ENCODE assay signal across 1 cellular context in the genomic region with DNA sequence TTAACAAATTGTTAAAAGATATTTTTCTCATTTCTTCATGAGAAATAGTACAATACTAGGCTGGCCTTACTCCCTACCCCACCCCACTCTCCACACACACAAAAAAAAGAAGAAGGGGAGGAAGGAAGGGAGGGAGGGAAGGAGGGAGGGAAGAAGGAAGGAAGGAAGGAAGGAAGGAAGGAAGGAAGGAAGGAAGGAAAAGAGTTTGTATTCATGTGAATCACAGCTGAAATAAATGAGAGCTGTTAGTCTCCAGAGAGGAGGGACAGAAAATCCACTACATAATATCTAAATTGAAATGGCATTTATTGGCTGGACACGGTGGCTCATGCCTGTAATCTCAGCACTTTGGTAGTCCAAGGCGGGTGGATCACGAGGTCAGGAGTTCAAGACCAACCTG.
TF ChIP-seq lines count a peak whose summit lies in the region.

No MANE protein-coding gene starts in this region.

TF ChIP-seq in IMR-90, 13 proteins besides CTCF, POLR2A, EP300 and RAD21:
- TF ChIP-seq SMC3 (IDR thresholded peaks at IDR 0.05; ENCODE audit: low read depth, low read length) (no peak), MAFK (IDR thresholded peaks at IDR 0.05; ENCODE audit: low read depth, low read length) (no peak), CHD1 (IDR thresholded peaks at IDR 0.05; ENCODE audit: low read depth, low read length) (no peak), BHLHE40 (IDR thresholded peaks at IDR 0.05; ENCODE audit: low read depth, low read length) (no peak), FOS (IDR thresholded peaks at IDR 0.05; ENCODE audit: low read depth, low read length) (no peak), RCOR1 (IDR thresholded peaks at IDR 0.05; ENCODE audit: insufficient replicate concordance, low read length) (no peak), MAZ (IDR thresholded peaks at IDR 0.05; ENCODE audit: borderline replicate concordance, low read depth, low read length) (no peak), MXI1 (IDR thresholded peaks at IDR 0.05; ENCODE audit: borderline replicate concordance, low read depth, low read length) (no peak), RFX5 (IDR thresholded peaks at IDR 0.05; ENCODE audit: low read depth, low read length) (no peak), NFE2L2 (IDR thresholded peaks at IDR 0.05; ENCODE audit: low read depth, low read length) (no peak), CEBPB (IDR thresholded peaks at IDR 0.05; ENCODE audit: low read depth, low read length) (no peak)
- TF ChIP-seq, protein P1, sequence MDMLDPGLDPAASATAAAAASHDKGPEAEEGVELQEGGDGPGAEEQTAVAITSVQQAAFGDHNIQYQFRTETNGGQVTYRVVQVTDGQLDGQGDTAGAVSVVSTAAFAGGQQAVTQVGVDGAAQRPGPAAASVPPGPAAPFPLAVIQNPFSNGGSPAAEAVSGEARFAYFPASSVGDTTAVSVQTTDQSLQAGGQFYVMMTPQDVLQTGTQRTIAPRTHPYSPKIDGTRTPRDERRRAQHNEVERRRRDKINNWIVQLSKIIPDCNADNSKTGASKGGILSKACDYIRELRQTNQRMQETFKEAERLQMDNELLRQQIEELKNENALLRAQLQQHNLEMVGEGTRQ (IDR thresholded peaks at IDR 0.05; ENCODE audit: low read depth, low read length): no peak
- TF ChIP-seq, protein P2, sequence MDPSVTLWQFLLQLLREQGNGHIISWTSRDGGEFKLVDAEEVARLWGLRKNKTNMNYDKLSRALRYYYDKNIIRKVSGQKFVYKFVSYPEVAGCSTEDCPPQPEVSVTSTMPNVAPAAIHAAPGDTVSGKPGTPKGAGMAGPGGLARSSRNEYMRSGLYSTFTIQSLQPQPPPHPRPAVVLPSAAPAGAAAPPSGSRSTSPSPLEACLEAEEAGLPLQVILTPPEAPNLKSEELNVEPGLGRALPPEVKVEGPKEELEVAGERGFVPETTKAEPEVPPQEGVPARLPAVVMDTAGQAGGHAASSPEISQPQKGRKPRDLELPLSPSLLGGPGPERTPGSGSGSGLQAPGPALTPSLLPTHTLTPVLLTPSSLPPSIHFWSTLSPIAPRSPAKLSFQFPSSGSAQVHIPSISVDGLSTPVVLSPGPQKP (IDR thresholded peaks at IDR 0.05; ENCODE audit: borderline replicate concordance, low read depth, low read length): no peak
